12 cellular contexts compared by ENCODE assay signal in the genomic region with DNA sequence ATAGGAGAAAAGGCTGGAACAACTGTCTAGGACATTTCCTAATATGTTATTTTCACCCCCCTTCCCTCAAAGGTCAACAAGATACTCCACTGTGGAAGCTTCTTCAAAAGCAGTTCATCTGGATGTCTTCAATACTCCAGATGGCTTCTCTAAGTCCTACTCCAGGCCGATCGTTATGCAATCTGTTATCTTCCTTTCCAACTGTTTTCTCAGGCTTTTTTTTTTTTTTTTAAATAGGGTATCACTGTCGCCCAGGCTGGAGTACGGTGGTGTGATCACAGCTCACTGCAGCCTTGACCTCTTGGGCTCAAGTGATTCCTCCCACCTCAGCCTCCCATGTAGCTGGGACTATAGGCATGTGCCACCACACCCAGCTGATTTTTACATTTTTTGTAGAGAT. TPM values are rescaled to one million over a fixed set of nuclear protein-coding genes. Genes with fewer than 3 reads are reported as not detected.
DNase-seq lines count a peak whose midpoint lies in the region; ATAC-seq and TF ChIP-seq lines count a peak whose summit lies in the region.
"Had no signal": no experiment of that assay in that cellular context is flagged by ENCODE, and none has a peak within 500 bp of the region (broad histone marks: within the 10 kb centered on the region; RNA-seq: fewer than 3 reads in every experiment).

No MANE protein-coding gene starts in this region.

- H3K4me2 ChIP-seq in Karpas-422 (ENCODE audit: low read depth, low read length, poor library complexity, severe bottlenecking), result no peak overlapping the region

- no peaks in the 10 kb centered on the region for H3K9me2 ChIP-seq in Karpas-422 (replicated peaks; ENCODE audit: insufficient read depth, low read length)

- no peak overlapping the region for H3K4me3 Mint-ChIP-seq in nephron
- H3K4me3 Mint-ChIP-seq: activated B cell treated with CpG ODN at 0.5 μM for 24 hours, B cell had no signal

- TF ChIP-seq EP300 in esophagus muscularis mucosa (IDR thresholded peaks at IDR 0.05), result no peak

- H4K20me1 ChIP-seq in Karpas-422 (ENCODE audit: insufficient read depth, low read depth, low read length), result no peaks in the 10 kb centered on the region

- H3K36me3 ChIP-seq in Peyer's patch (no peaks in the 10 kb centered on the region), esophagus muscularis mucosa (no peaks in the 10 kb centered on the region), Karpas-422 (ENCODE audit: insufficient read depth, low read length) (no peaks in the 10 kb centered on the region)

- H3K79me2 ChIP-seq in Karpas-422 (ENCODE audit: low read length), result no peaks in the 10 kb centered on the region

- H3K4me1 Mint-ChIP-seq in nephron, result peaks cover 35% of the 10 kb centered on the region

- intact Hi-C loops in esophagus muscularis mucosa (cut with DNase I), result no loop called here

- TF ChIP-seq POLR2A in Peyer's patch (IDR thresholded peaks at IDR 0.05) (no peak), esophagus muscularis mucosa (IDR thresholded peaks at IDR 0.05; ENCODE audit: low read depth) (no peak)

- 28% methylated on average over 4 of the region's 4 CpGs for WGBS in esophagus muscularis mucosa

- no peaks in the 10 kb centered on the region for H3K36me3 Mint-ChIP-seq in nephron (ENCODE audit: low read depth)

- H2AFZ ChIP-seq in Karpas-422 (ENCODE audit: low read length), result no peak overlapping the region

- H3K9me3 ChIP-seq in Peyer's patch (no peaks in the 10 kb centered on the region), esophagus muscularis mucosa (no peaks in the 10 kb centered on the region), Karpas-422 (ENCODE audit: low read length) (no peaks in the 10 kb centered on the region)

- in situ Hi-C loops in G401 (cut with HindIII; ENCODE audit: low sequenced_read_pairs), result no loop called here

- H3K27me3 Mint-ChIP-seq in nephron (ENCODE audit: low read depth), result peaks cover 8% of the 10 kb centered on the region
- H3K27me3 Mint-ChIP-seq: activated B cell treated with CpG ODN at 0.5 μM for 24 hours, B cell had no signal

- no peaks in the 10 kb centered on the region for H3K9me3 Mint-ChIP-seq in nephron
- H3K9me3 Mint-ChIP-seq: activated B cell treated with CpG ODN at 0.5 μM for 24 hours had no signal

- DNase-seq in DMS 273 treated with DMSO at 0.1 percent for 48 hours (lab: John Stamatoyannopoulos, UW) (peak; percentile 68), Peyer's patch (no peak), esophagus muscularis mucosa (ENCODE audit: extremely low spot score) (no peak), Karpas-422 (no peak), SW 1271 (lab: John Stamatoyannopoulos, UW) (no peak), G401 (ENCODE audit: low spot score) (no peak)
- DNase-seq: activated B cell treated with CpG ODN at 0.5 μM for 24 hours, NCI-H2081 had no signal

- H3K27ac ChIP-seq in Peyer's patch, result peak overlapping the region in 3 of 4 donors; percentile 33 to 67 (median 61)
- peak overlapping the region; percentile 50 to 69 (median 65) for H3K27ac ChIP-seq in esophagus muscularis mucosa (replicated peaks in 1 of 4)
- H3K27ac ChIP-seq in Karpas-422 (ENCODE audit: low read length), result no peak overlapping the region
- H3K27ac ChIP-seq: RWPE1 had no signal

- TF ChIP-seq CTCF in Peyer's patch (IDR thresholded peaks at IDR 0.05) (no peak), esophagus muscularis mucosa (IDR thresholded peaks at IDR 0.05) (no peak), nephron (IDR thresholded peaks at IDR 0.05; ENCODE audit: unreplicated experiment in 3 of 3) (no peak)

- peaks cover 0 to 60% (median 4%) of the 10 kb centered on the region in 4 donors for H3K4me1 ChIP-seq in Peyer's patch
- H3K4me1 ChIP-seq in esophagus muscularis mucosa, result peaks cover 37 to 81% (median 76%) of the 10 kb centered on the region in 4 donors
- no peaks in the 10 kb centered on the region for H3K4me1 ChIP-seq in Karpas-422 (ENCODE audit: low read length)

- no peak overlapping the region for H3K4me3 ChIP-seq in Peyer's patch
- no peak overlapping the region for H3K4me3 ChIP-seq in esophagus muscularis mucosa
- no peak overlapping the region for H3K4me3 ChIP-seq in Karpas-422 (ENCODE audit: low read length)

- ATAC-seq in GM18498 (IDR thresholded peaks at IDR 0.05; ENCODE audit: unreplicated experiment), result no peak

- H3K9ac ChIP-seq in Karpas-422 (ENCODE audit: low read length), result no peak overlapping the region

- H3K27me3 ChIP-seq in Peyer's patch, result no peaks in the 10 kb centered on the region
- H3K27me3 ChIP-seq in esophagus muscularis mucosa, result no peaks in the 10 kb centered on the region
- no peaks in the 10 kb centered on the region for H3K27me3 ChIP-seq in Karpas-422 (ENCODE audit: low read length)

- peak overlapping the region in 2 of 3 experiments; percentile 20 to 70 for H3K27ac Mint-ChIP-seq in nephron
- H3K27ac Mint-ChIP-seq: activated B cell treated with CpG ODN at 0.5 μM for 24 hours, B cell had no signal

RNA-seq across cellular contexts. Expression of gene ATP8B1, which starts 26.3 kb away (rescaled TPM):
- total RNA-seq in Peyer's patch, result 100 to 1,000 TPM in 2 of 4 donors, 10 to 100 TPM in 2; 97.3 to 115 (median 103) TPM
- 10 to 100 TPM; 18.3 to 21.9 (median 19.6) TPM for total RNA-seq in esophagus muscularis mucosa
- not detected in 2 replicates for total RNA-seq in Karpas-422 (2014; rRNA removed; shearing (Covaris generic); ENCODE audit: low replicate concordance)
- total RNA-seq in G401 (2014; rRNA removed; shearing (Covaris generic)), result not detected in 2 replicates

Comparison
In these comparisons a context has a peak if more than half of its experiments do, and no peak if none do; other contexts are left out.
1. RNA of gene ATP8B1, which starts 26.3 kb away (total RNA-seq): 97.3 to 115 TPM in Peyer's patch and 18.3 to 21.9 TPM in esophagus muscularis mucosa; not detected in Karpas-422 and not detected in G401; every median in the first group is over 10 times any median in the second.